8 cellular contexts compared by ENCODE assay signal in the genomic region with DNA sequence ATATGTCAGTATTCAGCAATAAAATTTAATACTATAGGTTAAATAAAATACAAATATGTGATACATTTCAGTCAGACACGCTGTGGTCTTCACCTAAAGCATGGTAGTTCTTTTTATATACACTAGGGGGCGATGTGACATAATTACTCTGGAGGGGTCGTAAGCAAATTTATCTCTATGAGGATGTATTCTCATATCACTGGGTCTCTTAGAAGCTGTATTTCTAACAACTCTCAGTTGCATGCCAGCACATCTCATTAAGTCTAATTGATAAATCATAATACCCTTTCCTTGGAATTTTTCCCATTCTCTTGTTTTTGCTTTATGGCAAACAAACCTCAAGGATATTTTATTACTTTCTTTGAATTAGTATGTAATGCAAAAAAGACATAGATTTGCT. TPM values are rescaled to one million over a fixed set of nuclear protein-coding genes. Genes with fewer than 3 reads are reported as not detected.
DNase-seq lines count a peak whose midpoint lies in the region; ATAC-seq, FAIRE-seq and TF ChIP-seq lines count a peak whose summit lies in the region.
"Had no signal": no experiment of that assay in that cellular context is flagged by ENCODE, and none has a peak within 500 bp of the region (broad histone marks: within the 10 kb centered on the region; RNA-seq: fewer than 3 reads in every experiment).

No MANE protein-coding gene starts in this region.

- H3K4me3 Mint-ChIP-seq in activated CD4-positive, alpha-beta T cell treated with anti-CD3 and anti-CD28 coated beads, Interleukin-2, amount 10 ng/mL, durations not matched to agents 24 days and 14 days: no peak overlapping the region
- no peak overlapping the region for H3K4me3 Mint-ChIP-seq in activated CD4-positive, alpha-beta memory T cell treated with anti-CD3 and anti-CD28 coated beads, Interleukin-2, amount 10 ng/mL, durations not matched to agents 7 days and 5 days
- H3K4me3 Mint-ChIP-seq: T-helper 1 cell treated with Interleukin-12 subunit alpha and Interleukin-12 subunit beta and Interleukin-4 antibody, amounts not matched to agents 30 μg/mL and 1 μg/mL, for 36 hours had no signal

- peaks cover 0 to 15% of the 10 kb centered on the region in 2 donors for H3K27me3 ChIP-seq in Peyer's patch

- H3K9me3 Mint-ChIP-seq in activated CD4-positive, alpha-beta T cell treated with anti-CD3 and anti-CD28 coated beads, Interleukin-2, amount 10 ng/mL, durations not matched to agents 24 days and 14 days: peaks cover 12% of the 10 kb centered on the region
- peaks cover under 1% of the 10 kb centered on the region for H3K9me3 Mint-ChIP-seq in activated CD4-positive, alpha-beta memory T cell treated with anti-CD3 and anti-CD28 coated beads, Interleukin-2, amount 10 ng/mL, durations not matched to agents 7 days and 5 days

- no peak for TF ChIP-seq POLR2A in Peyer's patch (IDR thresholded peaks at IDR 0.05)

- H3K4me1 ChIP-seq in Peyer's patch: peaks cover 0 to 17% (median 0%) of the 10 kb centered on the region in 4 donors

- TF ChIP-seq CTCF in GM12864 (IDR thresholded peaks at IDR 0.05; ENCODE audit: low read depth, low read length, missing control alignments): peak; percentile 33
- TF ChIP-seq CTCF in Peyer's patch (IDR thresholded peaks at IDR 0.05): peak in 4 of 6 experiments; percentile 32 to 47 (median 40)

- intact Hi-C loops in activated CD4-positive, alpha-beta T cell treated with anti-CD3 and anti-CD28 coated beads, Interleukin-2, amount 10 ng/mL, durations not matched to agents 24 days and 14 days (cut with micrococcal nuclease): loop anchor here (5.0 kb wide), 1 partner anchor 1690 kb away; no protein-coding TSS in a partner anchor

- no peaks in the 10 kb centered on the region for H3K36me3 ChIP-seq in Peyer's patch

- peaks cover 41% of the 10 kb centered on the region for H3K27me3 Mint-ChIP-seq in activated CD4-positive, alpha-beta T cell treated with anti-CD3 and anti-CD28 coated beads, Interleukin-2, amount 10 ng/mL, durations not matched to agents 24 days and 14 days
- peaks cover 42% of the 10 kb centered on the region for H3K27me3 Mint-ChIP-seq in activated CD4-positive, alpha-beta memory T cell treated with anti-CD3 and anti-CD28 coated beads, Interleukin-2, amount 10 ng/mL, durations not matched to agents 7 days and 5 days

- H3K4me3 ChIP-seq in GM12864 (ENCODE audit: low read depth, low read length) (no peak overlapping the region), Peyer's patch (no peak overlapping the region)

- CTCF ChIA-PET in activated CD4-positive, alpha-beta memory T cell treated with anti-CD3 and anti-CD28 coated beads, Interleukin-2, amount 10 ng/mL, durations not matched to agents 7 days and 5 days (lab: Charles Lee): interaction anchor here (1.6 kb wide), 1 partner anchor 1691 kb away, joined by 5 read pairs; no protein-coding TSS in a partner anchor

- H3K4me1 Mint-ChIP-seq in activated CD4-positive, alpha-beta T cell treated with anti-CD3 and anti-CD28 coated beads, Interleukin-2, amount 10 ng/mL, durations not matched to agents 24 days and 14 days: peaks cover 15% of the 10 kb centered on the region
- H3K4me1 Mint-ChIP-seq in activated CD4-positive, alpha-beta memory T cell treated with anti-CD3 and anti-CD28 coated beads, Interleukin-2, amount 10 ng/mL, durations not matched to agents 7 days and 5 days: peaks cover 30% of the 10 kb centered on the region

- peak; percentile 83 for FAIRE-seq in frontal cortex (lab: Jason Lieb, UNC)

- H3K27ac ChIP-seq in Peyer's patch: no peak overlapping the region

- DNase-seq in GM12864 (ENCODE audit: low read depth) (no peak), Peyer's patch (no peak), frontal cortex (ENCODE audit: low spot score in 2 of 2) (no peak)
- no peak for DNase-seq in activated CD4-positive, alpha-beta T cell treated with anti-CD3 and anti-CD28 coated beads, Interleukin-2, amount 10 ng/mL, durations not matched to agents 24 days and 14 days
- no peak for DNase-seq in activated CD4-positive, alpha-beta memory T cell treated with anti-CD3 and anti-CD28 coated beads, Interleukin-2, amount 10 ng/mL, durations not matched to agents 7 days and 5 days

- POLR2A ChIA-PET in activated CD4-positive, alpha-beta memory T cell treated with anti-CD3 and anti-CD28 coated beads, Interleukin-2, amount 10 ng/mL, durations not matched to agents 7 days and 5 days (lab: Charles Lee): no interaction called here

- H3K9me3 ChIP-seq in Peyer's patch: peaks cover 0 to under 1% (median 0%) of the 10 kb centered on the region in 4 donors

- peak; percentile 49 for ATAC-seq in HG03159 (IDR thresholded peaks at IDR 0.05; ENCODE audit: unreplicated experiment)
- ATAC-seq in GM21723 (IDR thresholded peaks at IDR 0.05; ENCODE audit: unreplicated experiment): no peak

- H3K27ac Mint-ChIP-seq in activated CD4-positive, alpha-beta T cell treated with anti-CD3 and anti-CD28 coated beads, Interleukin-2, amount 10 ng/mL, durations not matched to agents 24 days and 14 days: no peak overlapping the region
- no peak overlapping the region for H3K27ac Mint-ChIP-seq in activated CD4-positive, alpha-beta memory T cell treated with anti-CD3 and anti-CD28 coated beads, Interleukin-2, amount 10 ng/mL, durations not matched to agents 7 days and 5 days
- H3K27ac Mint-ChIP-seq: T-helper 1 cell treated with Interleukin-12 subunit alpha and Interleukin-12 subunit beta and Interleukin-4 antibody, amounts not matched to agents 30 μg/mL and 1 μg/mL, for 36 hours had no signal

- H3K36me3 Mint-ChIP-seq in activated CD4-positive, alpha-beta T cell treated with anti-CD3 and anti-CD28 coated beads, Interleukin-2, amount 10 ng/mL, durations not matched to agents 24 days and 14 days (ENCODE audit: low read depth): peaks cover 4% of the 10 kb centered on the region
- H3K36me3 Mint-ChIP-seq in activated CD4-positive, alpha-beta memory T cell treated with anti-CD3 and anti-CD28 coated beads, Interleukin-2, amount 10 ng/mL, durations not matched to agents 7 days and 5 days (ENCODE audit: low read depth): peaks cover 19% of the 10 kb centered on the region

RNA-seq across cellular contexts. Expression of gene PCDH17, which starts 3.9 kb away (rescaled TPM):
- total RNA-seq in Peyer's patch (1 to 10 TPM in 3 of 4 donors, under 1 TPM in 1; 0.88 to 4.1 (median 1.8) TPM), frontal cortex (94.2 TPM)
- total RNA-seq in activated CD4-positive, alpha-beta T cell treated with anti-CD3 and anti-CD28 coated beads, Interleukin-2, amount 10 ng/mL, durations not matched to agents 24 days and 14 days: not detected in 2 replicates
- total RNA-seq in activated CD4-positive, alpha-beta memory T cell treated with anti-CD3 and anti-CD28 coated beads, Interleukin-2, amount 10 ng/mL, durations not matched to agents 7 days and 5 days: not detected

Comparison
In these comparisons a context has a peak if more than half of its experiments do, and no peak if none do; other contexts are left out.
1. RNA of gene PCDH17, which starts 3.9 kb away (total RNA-seq): 94.2 TPM in frontal cortex (single experiment); 0.88 to 4.1 TPM in Peyer's patch, not detected in activated CD4-positive, alpha-beta memory T cell treated with anti-CD3 and anti-CD28 coated beads, Interleukin-2, amount 10 ng/mL, durations not matched to agents 7 days and 5 days and not detected in activated CD4-positive, alpha-beta T cell treated with anti-CD3 and anti-CD28 coated beads, Interleukin-2, amount 10 ng/mL, durations not matched to agents 24 days and 14 days; every median in the first group is over 10 times any median in the second.